16 cellular contexts compared by ENCODE assay signal in genomic region chr7:116575853-116576252, GRCh38. TPM values are rescaled to one million over a fixed set of nuclear protein-coding genes. Genes with fewer than 3 reads are reported as not detected.
DNase-seq lines count a peak whose midpoint lies in the region; ATAC-seq and TF ChIP-seq lines count a peak whose summit lies in the region.
"Had no signal": no experiment of that assay in that cellular context is flagged by ENCODE, and none has a peak within 500 bp of the region (broad histone marks: within the 10 kb centered on the region; RNA-seq: fewer than 3 reads in every experiment).

No MANE protein-coding gene starts in this region.

- no peak overlapping the region for H3K4me2 ChIP-seq in SK-N-SH

- no peak overlapping the region for H3K9ac ChIP-seq in SK-N-SH

- H2AFZ ChIP-seq in SK-N-SH (ENCODE audit: low read depth), result no peak overlapping the region

- H3K27me3 ChIP-seq in SK-N-SH (ENCODE audit: insufficient read depth), result no peaks in the 10 kb centered on the region
- H3K27me3 ChIP-seq in CD4-positive, alpha-beta memory T cell (ENCODE audit: insufficient read depth, low read length), result peaks cover 4% of the 10 kb centered on the region

- no peaks in the 10 kb centered on the region for H3K79me2 ChIP-seq in SK-N-SH (ENCODE audit: insufficient read depth)

- no peak for TF ChIP-seq EP300 in SK-N-SH (IDR thresholded peaks at IDR 0.05; ENCODE audit: borderline replicate concordance in 1 of 2, low read depth in 1 of 2, low read length in 1 of 2)

- no peak for TF ChIP-seq CTCF in SK-N-SH (IDR thresholded peaks at IDR 0.05)

- H3F3A ChIP-seq in SK-N-SH (replicated peaks; ENCODE audit: insufficient read depth), result peaks cover 49% of the 10 kb centered on the region

- CTCF ChIA-PET in SK-N-SH (lab: Yijun Ruan, JAX), result interaction anchor here (1.5 to 2.8 kb wide), 5 partner anchors 13 to 402 kb away, joined by 3 to 15 read pairs (median 4); no protein-coding TSS in a partner anchor
- CTCF ChIA-PET in CD4-positive, alpha-beta memory T cell (lab: Charles Lee; ENCODE audit: partially characterized antibody), result no interaction called here

- no peak overlapping the region for H3K4me3 Mint-ChIP-seq in CD4-positive, alpha-beta memory T cell
- H3K4me3 Mint-ChIP-seq: CD8-positive, alpha-beta T cell had no signal

- no peak for TF ChIP-seq RAD21 in SK-N-SH (IDR thresholded peaks at IDR 0.05; ENCODE audit: low read length)

- H3K36me3 ChIP-seq in SK-N-SH (replicated peaks in 1 of 2; ENCODE audit: control insufficient read depth in 1 of 2, insufficient read depth in 2 of 2, low read length in 1 of 2), result no peaks in the 10 kb centered on the region
- no peaks in the 10 kb centered on the region for H3K36me3 ChIP-seq in CD4-positive, alpha-beta memory T cell (ENCODE audit: insufficient read depth, low read length)

- 59% methylated on average over 1 of the region's 1 CpG for WGBS in SK-N-SH (ENCODE audit: low lambda C conversion rate)

- H3K27ac Mint-ChIP-seq in CD4-positive, alpha-beta memory T cell, result no peak overlapping the region
- H3K27ac Mint-ChIP-seq: CD8-positive, alpha-beta T cell had no signal

- peak overlapping the region; percentile 87 to 99; a peak in 3 of 4 replicates for H3K27ac ChIP-seq in SK-N-SH (ENCODE audit: low read depth in 2 of 2, low read length in 1 of 2)
- H3K27ac ChIP-seq in CD4-positive, alpha-beta memory T cell (ENCODE audit: low read depth, low read length), result no peak overlapping the region
- H3K27ac ChIP-seq: 22Rv1 had no signal

- DNase-seq in SK-N-SH (no peak), kidney tubule cell (ENCODE audit: low spot score) (peak; percentile 18), foreskin melanocyte (no peak), UCSD-AML1 (lab: John Stamatoyannopoulos, UW; ENCODE audit: unreplicated experiment) (no peak)
- DNase-seq in CD4-positive, alpha-beta memory T cell, result no peak
- DNase-seq: CD8-positive, alpha-beta T cell; DMS79 treated with DMSO at 0.1 percent for 48 hours; KBM-7; NCI-H1436 treated with DMSO at 0.1 percent for 48 hours; NCI-H2029 treated with DMSO at 0.1 percent for 48 hours; SHP77 had no signal

- H3K36me3 Mint-ChIP-seq in CD4-positive, alpha-beta memory T cell, result no peaks in the 10 kb centered on the region
- H3K36me3 Mint-ChIP-seq: CD8-positive, alpha-beta T cell had no signal

- H3K9me3 Mint-ChIP-seq in CD4-positive, alpha-beta memory T cell, result no peaks in the 10 kb centered on the region
- H3K9me3 Mint-ChIP-seq: CD8-positive, alpha-beta T cell had no signal

- H3K4me3 ChIP-seq in SK-N-SH (ENCODE audit: low read depth in 2 of 2, low read length in 1 of 2), result no peak overlapping the region
- H3K4me3 ChIP-seq in CD4-positive, alpha-beta memory T cell (ENCODE audit: low read length in 2 of 2), result no peak overlapping the region

- POLR2A ChIA-PET in SK-N-SH (lab: Yijun Ruan, JAX), result no interaction called here
- POLR2A ChIA-PET in CD4-positive, alpha-beta memory T cell (lab: Charles Lee; ENCODE audit: partially characterized antibody), result no interaction called here

- H3K9me2 ChIP-seq in SK-N-SH, result no peaks in the 10 kb centered on the region

- intact Hi-C loops in CD4-positive, alpha-beta memory T cell (cut with micrococcal nuclease), result no loop called here

- H3K9me3 ChIP-seq in SK-N-SH, result no peaks in the 10 kb centered on the region
- no peaks in the 10 kb centered on the region for H3K9me3 ChIP-seq in CD4-positive, alpha-beta memory T cell (ENCODE audit: control insufficient read depth in 1 of 2, low read length in 2 of 2)

- no peaks in the 10 kb centered on the region for H4K20me1 ChIP-seq in SK-N-SH (ENCODE audit: insufficient read depth)

- H3K4me1 Mint-ChIP-seq in CD4-positive, alpha-beta memory T cell, result no peaks in the 10 kb centered on the region

- no peak for ATAC-seq in SK-N-SH treated with all-trans-retinoic acid at 6 μM for 48 hours
- peak; percentile 27 for ATAC-seq in HG03354 (IDR thresholded peaks at IDR 0.05; ENCODE audit: poor library complexity, severe bottlenecking, unreplicated experiment)
- ATAC-seq in GM18517 (IDR thresholded peaks at IDR 0.05; ENCODE audit: unreplicated experiment), result no peak
- ATAC-seq: CD8-positive, alpha-beta T cell had no signal

- H3K4me1 ChIP-seq in SK-N-SH (ENCODE audit: control insufficient read depth in 1 of 2, insufficient read depth in 2 of 2, low read depth in 1 of 2, low read length in 1 of 2), result peaks cover 3 to 59% of the 10 kb centered on the region in 2 experiments; a peak in 3 of 4 replicates
- no peaks in the 10 kb centered on the region for H3K4me1 ChIP-seq in CD4-positive, alpha-beta memory T cell (ENCODE audit: insufficient read depth, low read length)

- H3K27me3 Mint-ChIP-seq in CD4-positive, alpha-beta memory T cell, result peaks cover 3 to 7% of the 10 kb centered on the region in 2 donors

TF ChIP-seq in SK-N-SH, 30 proteins besides CTCF, POLR2A, EP300 and RAD21:
- TF ChIP-seq USF1 (IDR thresholded peaks at IDR 0.05; ENCODE audit: borderline replicate concordance, low read depth) (no peak), MEF2A (IDR thresholded peaks at IDR 0.05; ENCODE audit: borderline replicate concordance, low read depth) (no peak)

TF ChIP-seq in SK-N-SH treated with all-trans-retinoic acid at 6 μM for 48 hours, 23 proteins besides CTCF, POLR2A, EP300 and RAD21:
- TF ChIP-seq CSRNP3 (CRISPR knock-in tag; IDR thresholded peaks at IDR 0.05) (no peak), ZNF8 (CRISPR knock-in tag; IDR thresholded peaks at IDR 0.05) (no peak), TCF4 (CRISPR knock-in tag; IDR thresholded peaks at IDR 0.05; ENCODE audit: borderline replicate concordance) (no peak), CREB5 (CRISPR knock-in tag; IDR thresholded peaks at IDR 0.05; ENCODE audit: low read depth) (no peak), OSR1 (CRISPR knock-in tag; IDR thresholded peaks at IDR 0.05) (no peak), ZFP3 (CRISPR knock-in tag; IDR thresholded peaks at IDR 0.05) (no peak), CSDC2 (CRISPR knock-in tag; IDR thresholded peaks at IDR 0.05) (no peak), SNAI2 (CRISPR knock-in tag; IDR thresholded peaks at IDR 0.05) (no peak), POU6F1 (CRISPR knock-in tag; IDR thresholded peaks at IDR 0.05; ENCODE audit: borderline replicate concordance, low read depth) (no peak), ZNF70 (CRISPR knock-in tag; IDR thresholded peaks at IDR 0.05) (no peak), TOX (CRISPR knock-in tag; IDR thresholded peaks at IDR 0.05; ENCODE audit: borderline replicate concordance) (no peak), ISL1 (CRISPR knock-in tag; IDR thresholded peaks at IDR 0.05) (no peak), PPARA (CRISPR knock-in tag; IDR thresholded peaks at IDR 0.05; ENCODE audit: borderline replicate concordance) (no peak), GLIS3 (CRISPR knock-in tag; IDR thresholded peaks at IDR 0.05) (no peak), BACH2 (CRISPR knock-in tag; IDR thresholded peaks at IDR 0.05; ENCODE audit: borderline replicate concordance) (no peak)

RNA-seq across cellular contexts. Expression of gene CAV1, which starts 51.0 kb away (rescaled TPM):
- polyA plus RNA-seq in SK-N-SH (2012; rRNA removed), result 968 and 1,061 TPM in 2 replicates
- polyA plus RNA-seq in SK-N-SH (2012; cell fraction: cytosol; rRNA removed), result 882 and 1,015 TPM in 2 replicates
- 515 and 554 TPM in 2 replicates for polyA plus RNA-seq in SK-N-SH (2012; cell fraction: nucleus; rRNA removed)
- not detected for total RNA-seq in CD4-positive, alpha-beta memory T cell
- polyA plus RNA-seq in CD4-positive, alpha-beta memory T cell, result not detected
- total RNA-seq: CD8-positive, alpha-beta T cell; G401 had no signal

Comparison
In these comparisons a context has a peak if more than half of its experiments do, and no peak if none do; other contexts are left out.
1. RNA of gene CAV1, which starts 51.0 kb away (polyA plus RNA-seq): 515 to 1,061 TPM in SK-N-SH; not detected in CD4-positive, alpha-beta memory T cell; every median in the first group is over 100 times any median in the second.